Comparison of ENCODE assay signal across 2 cellular contexts in genomic region chr2:264493-265468, GRCh38.
TF ChIP-seq lines count a peak whose summit lies in the region.

TSS of gene ACP1 (plus strand) at chr2:264947. CDS start at chr2:264965, 18 bp downstream.

TF ChIP-seq in A549, 52 proteins besides CTCF, POLR2A, EP300 and RAD21 (continued from another document):
- TF ChIP-seq, protein P1, sequence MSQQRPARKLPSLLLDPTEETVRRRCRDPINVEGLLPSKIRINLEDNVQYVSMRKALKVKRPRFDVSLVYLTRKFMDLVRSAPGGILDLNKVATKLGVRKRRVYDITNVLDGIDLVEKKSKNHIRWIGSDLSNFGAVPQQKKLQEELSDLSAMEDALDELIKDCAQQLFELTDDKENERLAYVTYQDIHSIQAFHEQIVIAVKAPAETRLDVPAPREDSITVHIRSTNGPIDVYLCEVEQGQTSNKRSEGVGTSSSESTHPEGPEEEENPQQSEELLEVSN (IDR thresholded peaks at IDR 0.05; ENCODE audit: borderline replicate concordance, low read depth), result peak; percentile 97
- TF ChIP-seq ESRRA (IDR thresholded peaks at IDR 0.05; ENCODE audit: borderline replicate concordance, low read length) (no peak), USF2 (IDR thresholded peaks at IDR 0.05) (no peak), GATA3 (IDR thresholded peaks at IDR 0.05; ENCODE audit: borderline replicate concordance) (no peak), FOXS1 (CRISPR knock-in tag; IDR thresholded peaks at IDR 0.05) (no peak), RNF2 (IDR thresholded peaks at IDR 0.05; ENCODE audit: borderline replicate concordance, low read depth) (no peak), HMGXB4 (CRISPR knock-in tag; IDR thresholded peaks at IDR 0.05; ENCODE audit: borderline replicate concordance) (no peak), SMC3 (IDR thresholded peaks at IDR 0.05) (no peak), HES2 (IDR thresholded peaks at IDR 0.05) (no peak), EHMT2 (IDR thresholded peaks at IDR 0.05; ENCODE audit: low read depth) (no peak), KDM5A (IDR thresholded peaks at IDR 0.05) (peak; percentile 91), HDAC2 (IDR thresholded peaks at IDR 0.05) (peak; percentile 40; the same call in 1 of the 2 replicates), RARB (CRISPR knock-in tag; IDR thresholded peaks at IDR 0.05) (no peak), FOSL2 (IDR thresholded peaks at IDR 0.05) (no peak), FOSL2 (CRISPR knock-in tag; IDR thresholded peaks at IDR 0.05) (peak; percentile 4; the same call in 1 of the 2 replicates), CBX8 (IDR thresholded peaks at IDR 0.05) (no peak), EHF (CRISPR knock-in tag; IDR thresholded peaks at IDR 0.05) (no peak), RFX5 (IDR thresholded peaks at IDR 0.05) (no peak), SREBF2 (IDR thresholded peaks at IDR 0.05) (no peak), PBX3 (IDR thresholded peaks at IDR 0.05) (0 out of 2 replicates have a peak, but pooled peaks have one; percentile 23), KDM1A (IDR thresholded peaks at IDR 0.05; ENCODE audit: low read depth) (no peak), ATOH8 (CRISPR knock-in tag; IDR thresholded peaks at IDR 0.05; ENCODE audit: low read depth) (no peak), ZC3H11A (IDR thresholded peaks at IDR 0.05) (no peak), POLR2AphosphoS2 (conservative IDR thresholded peaks at IDR 0.05; ENCODE audit: low read length) (no peak), MAFK (IDR thresholded peaks at IDR 0.05; ENCODE audit: partially characterized antibody) (no peak), BHLHE40 (IDR thresholded peaks at IDR 0.05; ENCODE audit: low read depth, low read length) (no peak), CEBPB (IDR thresholded peaks at IDR 0.05) (no peak), PHF8 (IDR thresholded peaks at IDR 0.05; ENCODE audit: borderline replicate concordance, low read depth) (peak; percentile 95), JUN (IDR thresholded peaks at IDR 0.05) (peak; percentile 43 to 83; a peak in 3 of 5 replicates), HOXB13 (CRISPR knock-in tag; IDR thresholded peaks at IDR 0.05; ENCODE audit: low read depth) (no peak)
- TF ChIP-seq, protein P2, sequence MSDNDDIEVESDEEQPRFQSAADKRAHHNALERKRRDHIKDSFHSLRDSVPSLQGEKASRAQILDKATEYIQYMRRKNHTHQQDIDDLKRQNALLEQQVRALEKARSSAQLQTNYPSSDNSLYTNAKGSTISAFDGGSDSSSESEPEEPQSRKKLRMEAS (IDR thresholded peaks at IDR 0.05), result peak; percentile 84

TF ChIP-seq in K562, 482 proteins besides CTCF, POLR2A, EP300 and RAD21 (continued from another document and continues in another):
- TF ChIP-seq XRCC4 (IDR thresholded peaks at IDR 0.05; ENCODE audit: extremely low read depth, insufficient read depth, insufficient read length) (no peak), POLR2H (tag; IDR thresholded peaks at IDR 0.05; ENCODE audit: low read depth) (peak; percentile 50; the same call in 1 of the 2 replicates), RBBP5 (IDR thresholded peaks at IDR 0.05; ENCODE audit: borderline replicate concordance, insufficient read depth, low read length, poor library complexity, severe bottlenecking) (peak; percentile 83), CHD1 (IDR thresholded peaks at IDR 0.05; ENCODE audit: low read length) (no peak), HSF4 (CRISPR knock-in tag; IDR thresholded peaks at IDR 0.05; ENCODE audit: borderline replicate concordance) (no peak), SP1 (CRISPR knock-in tag; IDR thresholded peaks at IDR 0.05) (peak; percentile 39; the same call in 1 of the 2 replicates), PHB (CRISPR knock-in tag; IDR thresholded peaks at IDR 0.05) (no peak), ZNF324 (CRISPR knock-in tag; IDR thresholded peaks at IDR 0.05) (0 out of 2 replicates have a peak, but pooled peaks have one; percentile 7), RUNX1 (IDR thresholded peaks at IDR 0.05; ENCODE audit: low read depth) (no peak), ZNF780A (CRISPR knock-in tag; IDR thresholded peaks at IDR 0.05) (no peak), FOXK1 (CRISPR knock-in tag; IDR thresholded peaks at IDR 0.05; ENCODE audit: borderline replicate concordance) (no peak), REST (CRISPR knock-in tag; IDR thresholded peaks at IDR 0.05; ENCODE audit: low read depth) (0 out of 2 replicates have a peak, but pooled peaks have one; percentile 37), KDM4B (IDR thresholded peaks at IDR 0.05; ENCODE audit: borderline replicate concordance in 2 of 2, low read depth in 1 of 2) (no peak), KDM5B (IDR thresholded peaks at IDR 0.05; ENCODE audit: insufficient replicate concordance, low read depth, low read length) (peak; percentile 90), ZKSCAN1 (IDR thresholded peaks at IDR 0.05; ENCODE audit: low read depth, low read length) (peak; percentile 56), E2F4 (CRISPR knock-in tag; IDR thresholded peaks at IDR 0.05; ENCODE audit: low read depth) (peak; percentile 62; the same call in 1 of the 2 replicates), TOE1 (IDR thresholded peaks at IDR 0.05; ENCODE audit: borderline replicate concordance) (peak; percentile 51; the same call in 1 of the 2 replicates), TOE1 (CRISPR knock-in tag; IDR thresholded peaks at IDR 0.05; ENCODE audit: borderline replicate concordance, low read depth) (no peak), POU5F1 (IDR thresholded peaks at IDR 0.05; ENCODE audit: borderline replicate concordance, low read depth, low read length, partially characterized antibody) (peak; percentile 53), C11orf30 (IDR thresholded peaks at IDR 0.05; ENCODE audit: low read depth) (peak; percentile 92), CREB3L1 (IDR thresholded peaks at IDR 0.05; ENCODE audit: borderline replicate concordance, low read depth) (peak; percentile 90)
- TF ChIP-seq, protein P3, sequence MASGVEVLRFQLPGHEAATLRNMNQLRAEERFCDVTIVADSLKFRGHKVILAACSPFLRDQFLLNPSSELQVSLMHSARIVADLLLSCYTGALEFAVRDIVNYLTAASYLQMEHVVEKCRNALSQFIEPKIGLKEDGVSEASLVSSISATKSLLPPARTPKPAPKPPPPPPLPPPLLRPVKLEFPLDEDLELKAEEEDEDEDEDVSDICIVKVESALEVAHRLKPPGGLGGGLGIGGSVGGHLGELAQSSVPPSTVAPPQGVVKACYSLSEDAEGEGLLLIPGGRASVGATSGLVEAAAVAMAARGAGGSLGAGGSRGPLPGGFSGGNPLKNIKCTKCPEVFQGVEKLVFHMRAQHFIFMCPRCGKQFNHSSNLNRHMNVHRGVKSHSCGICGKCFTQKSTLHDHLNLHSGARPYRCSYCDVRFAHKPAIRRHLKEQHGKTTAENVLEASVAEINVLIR (CRISPR knock-in tag; IDR thresholded peaks at IDR 0.05), result peak; percentile 53; the same call in 1 of the 2 replicates
- TF ChIP-seq, protein P4, sequence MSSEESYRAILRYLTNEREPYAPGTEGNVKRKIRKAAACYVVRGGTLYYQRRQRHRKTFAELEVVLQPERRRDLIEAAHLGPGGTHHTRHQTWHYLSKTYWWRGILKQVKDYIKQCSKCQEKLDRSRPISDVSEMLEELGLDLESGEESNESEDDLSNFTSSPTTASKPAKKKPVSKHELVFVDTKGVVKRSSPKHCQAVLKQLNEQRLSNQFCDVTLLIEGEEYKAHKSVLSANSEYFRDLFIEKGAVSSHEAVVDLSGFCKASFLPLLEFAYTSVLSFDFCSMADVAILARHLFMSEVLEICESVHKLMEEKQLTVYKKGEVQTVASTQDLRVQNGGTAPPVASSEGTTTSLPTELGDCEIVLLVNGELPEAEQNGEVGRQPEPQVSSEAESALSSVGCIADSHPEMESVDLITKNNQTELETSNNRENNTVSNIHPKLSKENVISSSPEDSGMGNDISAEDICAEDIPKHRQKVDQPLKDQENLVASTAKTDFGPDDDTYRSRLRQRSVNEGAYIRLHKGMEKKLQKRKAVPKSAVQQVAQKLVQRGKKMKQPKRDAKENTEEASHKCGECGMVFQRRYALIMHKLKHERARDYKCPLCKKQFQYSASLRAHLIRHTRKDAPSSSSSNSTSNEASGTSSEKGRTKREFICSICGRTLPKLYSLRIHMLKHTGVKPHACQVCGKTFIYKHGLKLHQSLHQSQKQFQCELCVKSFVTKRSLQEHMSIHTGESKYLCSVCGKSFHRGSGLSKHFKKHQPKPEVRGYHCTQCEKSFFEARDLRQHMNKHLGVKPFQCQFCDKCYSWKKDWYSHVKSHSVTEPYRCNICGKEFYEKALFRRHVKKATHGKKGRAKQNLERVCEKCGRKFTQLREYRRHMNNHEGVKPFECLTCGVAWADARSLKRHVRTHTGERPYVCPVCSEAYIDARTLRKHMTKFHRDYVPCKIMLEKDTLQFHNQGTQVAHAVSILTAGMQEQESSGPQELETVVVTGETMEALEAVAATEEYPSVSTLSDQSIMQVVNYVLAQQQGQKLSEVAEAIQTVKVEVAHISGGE (CRISPR knock-in tag; IDR thresholded peaks at IDR 0.05), result peak in 1 of 3 experiments; percentile 62; a peak in 1 of 6 replicates
- TF ChIP-seq, protein P5, sequence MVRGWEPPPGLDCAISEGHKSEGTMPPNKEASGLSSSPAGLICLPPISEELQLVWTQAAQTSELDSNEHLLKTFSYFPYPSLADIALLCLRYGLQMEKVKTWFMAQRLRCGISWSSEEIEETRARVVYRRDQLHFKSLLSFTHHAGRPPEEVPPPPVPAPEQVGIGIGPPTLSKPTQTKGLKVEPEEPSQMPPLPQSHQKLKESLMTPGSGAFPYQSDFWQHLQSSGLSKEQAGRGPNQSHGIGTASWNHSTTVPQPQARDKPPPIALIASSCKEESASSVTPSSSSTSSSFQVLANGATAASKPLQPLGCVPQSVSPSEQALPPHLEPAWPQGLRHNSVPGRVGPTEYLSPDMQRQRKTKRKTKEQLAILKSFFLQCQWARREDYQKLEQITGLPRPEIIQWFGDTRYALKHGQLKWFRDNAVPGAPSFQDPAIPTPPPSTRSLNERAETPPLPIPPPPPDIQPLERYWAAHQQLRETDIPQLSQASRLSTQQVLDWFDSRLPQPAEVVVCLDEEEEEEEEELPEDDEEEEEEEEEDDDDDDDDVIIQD (CRISPR knock-in tag; IDR thresholded peaks at IDR 0.05), result 0 out of 2 replicates have a peak, but pooled peaks have one; percentile 19
- TF ChIP-seq, protein P6, sequence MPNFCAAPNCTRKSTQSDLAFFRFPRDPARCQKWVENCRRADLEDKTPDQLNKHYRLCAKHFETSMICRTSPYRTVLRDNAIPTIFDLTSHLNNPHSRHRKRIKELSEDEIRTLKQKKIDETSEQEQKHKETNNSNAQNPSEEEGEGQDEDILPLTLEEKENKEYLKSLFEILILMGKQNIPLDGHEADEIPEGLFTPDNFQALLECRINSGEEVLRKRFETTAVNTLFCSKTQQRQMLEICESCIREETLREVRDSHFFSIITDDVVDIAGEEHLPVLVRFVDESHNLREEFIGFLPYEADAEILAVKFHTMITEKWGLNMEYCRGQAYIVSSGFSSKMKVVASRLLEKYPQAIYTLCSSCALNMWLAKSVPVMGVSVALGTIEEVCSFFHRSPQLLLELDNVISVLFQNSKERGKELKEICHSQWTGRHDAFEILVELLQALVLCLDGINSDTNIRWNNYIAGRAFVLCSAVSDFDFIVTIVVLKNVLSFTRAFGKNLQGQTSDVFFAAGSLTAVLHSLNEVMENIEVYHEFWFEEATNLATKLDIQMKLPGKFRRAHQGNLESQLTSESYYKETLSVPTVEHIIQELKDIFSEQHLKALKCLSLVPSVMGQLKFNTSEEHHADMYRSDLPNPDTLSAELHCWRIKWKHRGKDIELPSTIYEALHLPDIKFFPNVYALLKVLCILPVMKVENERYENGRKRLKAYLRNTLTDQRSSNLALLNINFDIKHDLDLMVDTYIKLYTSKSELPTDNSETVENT (CRISPR knock-in tag; IDR thresholded peaks at IDR 0.05), result peak; percentile 87; the same call in 1 of the 2 replicates
- TF ChIP-seq, protein P1 (IDR thresholded peaks at IDR 0.05; ENCODE audit: borderline replicate concordance in 1 of 2, extremely low read depth in 1 of 2, insufficient read depth in 1 of 2, insufficient read length in 1 of 2, low read depth in 1 of 2, low read length in 1 of 2, poor library complexity in 1 of 2, severe bottlenecking in 1 of 2), result peak; percentile 83 to 90
